30 cellular contexts compared by ENCODE assay signal in the genomic region with DNA sequence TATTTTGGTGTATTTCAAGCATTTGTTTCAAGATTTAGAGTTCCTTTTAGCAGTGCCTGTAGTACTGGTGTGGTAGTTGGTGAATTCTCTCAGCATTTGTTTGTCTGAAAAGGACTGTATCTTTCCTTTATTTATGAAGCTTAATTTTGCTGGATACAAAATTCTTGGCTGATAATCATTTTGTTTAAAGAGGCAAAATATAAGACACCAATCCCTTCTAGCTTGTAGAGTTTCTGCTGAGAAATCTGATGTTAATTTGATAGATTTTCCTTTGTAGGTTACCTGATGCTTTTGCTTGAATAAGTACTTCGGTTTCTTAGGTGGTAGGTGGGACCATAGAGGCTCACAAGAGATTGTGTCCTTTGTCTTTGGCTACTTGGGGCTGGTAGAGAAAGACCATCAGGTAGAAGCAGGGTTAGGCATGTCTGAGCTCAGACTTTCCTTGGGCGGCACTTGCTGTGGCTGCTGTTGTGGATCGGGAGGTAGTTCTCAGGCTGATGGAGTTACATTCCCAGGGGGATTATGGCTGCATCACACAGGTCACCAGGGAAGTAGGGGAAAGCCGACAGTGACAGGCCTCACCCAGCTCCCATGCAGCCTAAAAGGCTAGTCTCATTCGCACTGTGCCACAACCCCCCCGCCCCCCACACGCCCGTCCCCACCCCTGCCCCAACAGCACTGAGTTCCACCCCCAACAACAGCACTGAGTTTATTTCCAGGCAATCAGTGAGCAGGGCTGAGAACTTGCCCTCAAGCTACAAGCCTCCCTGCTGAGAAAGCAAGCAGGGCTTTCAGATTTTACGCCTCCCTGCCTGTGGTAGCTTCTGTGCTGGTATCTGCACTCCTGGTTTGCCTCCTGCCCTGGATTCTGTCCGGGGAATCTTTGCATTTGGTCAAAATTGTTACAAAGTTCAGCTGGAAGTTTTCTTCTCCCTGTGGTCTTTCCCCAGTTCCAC.
A peak's percentile ranks its signal among the peaks of the same experiment; 100 is the strongest.
DNase-seq lines count a peak whose midpoint lies in the region; ATAC-seq, FAIRE-seq and TF ChIP-seq lines count a peak whose summit lies in the region.
"Had no signal": no experiment of that assay in that cellular context is flagged by ENCODE, and none has a peak within 500 bp of the region (broad histone marks: within the 10 kb centered on the region; RNA-seq: fewer than 3 reads in every experiment).

No MANE protein-coding gene starts in this region.

- H3K9me3 ChIP-seq in GM23248 (ENCODE audit: low read depth), result no peaks in the 10 kb centered on the region
- H3K9me3 ChIP-seq: SJCRH30, upper lobe of right lung had no signal

- H3K79me2 ChIP-seq in GM23248 (ENCODE audit: insufficient read depth), result no peaks in the 10 kb centered on the region

- peak overlapping the region; percentile 24; the same call in 1 of the 2 replicates for H3K27ac Mint-ChIP-seq in WTC11
- H3K27ac Mint-ChIP-seq: HFFc6; naive thymus-derived CD8-positive, alpha-beta T cell; stimulated activated naive B cell treated with anti-CD40 and anti-IgM and Interleukin-4, amounts not matched to agents 10 μg/mL and 1 μg/mL and 100 μg/mL, for 72 hours; T-cell had no signal

- peaks cover 67% of the 10 kb centered on the region for H3K27me3 Mint-ChIP-seq in WTC11 (ENCODE audit: low read depth)

- no peak overlapping the region for H2AFZ ChIP-seq in GM23248

- ATAC-seq in WTC11, result peak; percentile 86
- ATAC-seq: activated CD4-positive, CD25-positive, alpha-beta regulatory T cell treated with anti-CD3 and anti-CD28 coated beads, Interleukin-2, amount 50 U/mL, for 24 hours; naive thymus-derived CD8-positive, alpha-beta T cell; stimulated activated naive B cell treated with anti-CD40 and anti-IgM and Interleukin-4, amounts not matched to agents 10 μg/mL and 1 μg/mL and 100 μg/mL, for 72 hours; T-cell; upper lobe of right lung had no signal

- H3K4me2 ChIP-seq in GM23248 (ENCODE audit: unreplicated experiment), result no peak overlapping the region

- H3K4me3 ChIP-seq in retinal pigment epithelial cell (ENCODE audit: low read length) (no peak overlapping the region), GM23248 (no peak overlapping the region)
- H3K4me3 ChIP-seq: ascending aorta, lung, SJCRH30, skin epidermis, suprapubic skin, upper lobe of right lung had no signal

- peak overlapping the region; percentile 18; the same call in 1 of the 2 replicates for H3K4me3 Mint-ChIP-seq in WTC11
- H3K4me3 Mint-ChIP-seq: HFFc6; naive thymus-derived CD8-positive, alpha-beta T cell; stimulated activated naive B cell treated with anti-CD40 and anti-IgM and Interleukin-4, amounts not matched to agents 10 μg/mL and 1 μg/mL and 100 μg/mL, for 72 hours; T-cell had no signal

- no peaks in the 10 kb centered on the region for H3K9me2 ChIP-seq in GM23248 (ENCODE audit: insufficient read depth)

- no peaks in the 10 kb centered on the region for H3K4me1 ChIP-seq in GM23248 (ENCODE audit: insufficient read depth)
- H3K4me1 ChIP-seq: ascending aorta, SJCRH30, suprapubic skin, upper lobe of right lung had no signal

- H3K27me3 ChIP-seq in GM23248 (replicated peaks; ENCODE audit: insufficient read depth), result no peaks in the 10 kb centered on the region
- H3K27me3 ChIP-seq: ascending aorta, SJCRH30, suprapubic skin, upper lobe of right lung had no signal

- FAIRE-seq in urothelium cell line (lab: Jason Lieb, UNC), result no peak
- FAIRE-seq: colon had no signal

- H4K20me1 ChIP-seq in GM23248 (ENCODE audit: insufficient read depth), result no peaks in the 10 kb centered on the region

- H3K36me3 Mint-ChIP-seq in WTC11, result peaks cover 15% of the 10 kb centered on the region; the same call in 1 of the 2 replicates

- H3K36me3 ChIP-seq in GM23248 (ENCODE audit: low read depth), result no peaks in the 10 kb centered on the region
- H3K36me3 ChIP-seq: ascending aorta, SJCRH30, suprapubic skin, upper lobe of right lung had no signal

- no peaks in the 10 kb centered on the region for H3F3A ChIP-seq in GM23248 (ENCODE audit: insufficient read depth)

- DNase-seq in NCI-H2227 (lab: John Stamatoyannopoulos, UW; ENCODE audit: unreplicated experiment) (peak; percentile 2), NCI-H2227 treated with DMSO at 0.1 percent for 48 hours (lab: John Stamatoyannopoulos, UW) (no peak), WTC11 (ENCODE audit: low spot score) (peak; percentile 58), iPS-NIHi11 (ENCODE audit: low spot score) (peak; percentile 21), retinal pigment epithelial cell (ENCODE audit: low read depth) (peak; percentile 58), GM23248 (no peak), SW 1271 (lab: John Stamatoyannopoulos, UW) (no peak), urothelium cell line (ENCODE audit: low spot score) (no peak)
- DNase-seq: activated CD4-positive, alpha-beta T cell treated with anti-CD3 and anti-CD28 coated beads, Interleukin-2, amount 50 U/mL, for 48 hours; activated T-cell treated with anti-CD3 and anti-CD28 coated beads, Interleukin-2, amount 50 U/mL, for 48 hours; COR-L47; DMS53; effector CD8-positive, alpha-beta T cell; GDM1; HFFc6; naive thymus-derived CD8-positive, alpha-beta T cell; NCI-H1105; NCI-H2029 treated with DMSO at 0.1 percent for 48 hours; stimulated activated naive B cell treated with anti-CD40 and anti-IgM and Interleukin-4, amounts not matched to agents 10 μg/mL and 1 μg/mL and 100 μg/mL, for 72 hours; T-cell; upper lobe of right lung had no signal

- peaks cover 27% of the 10 kb centered on the region for H3K4me1 Mint-ChIP-seq in WTC11
- H3K4me1 Mint-ChIP-seq: naive thymus-derived CD8-positive, alpha-beta T cell; stimulated activated naive B cell treated with anti-CD40 and anti-IgM and Interleukin-4, amounts not matched to agents 10 μg/mL and 1 μg/mL and 100 μg/mL, for 72 hours; T-cell had no signal

- H3K9ac ChIP-seq in GM23248, result no peak overlapping the region

- H3K27ac ChIP-seq in GM23248, result no peak overlapping the region
- H3K27ac ChIP-seq: 22Rv1, ascending aorta, C4-2B, SJCRH30, skin epidermis, suprapubic skin, upper lobe of right lung had no signal

- CTCF ChIA-PET in WTC11 (lab: Charles Lee), result interaction anchor here (0.8 to 1.5 kb wide), 4 partner anchors 10 to 227 kb away, joined by 3 to 7 read pairs (median 4); no protein-coding TSS in a partner anchor

- POLR2A ChIA-PET in WTC11 (lab: Charles Lee), result no interaction called here

- in situ Hi-C loops in GM23248 (cut with MboI), result no loop called here

- TF ChIP-seq CTCF in WTC11 (IDR thresholded peaks at IDR 0.05), result no peak
- no peak for TF ChIP-seq CTCF in retinal pigment epithelial cell (conservative IDR thresholded peaks at IDR 0.05; ENCODE audit: low read depth, low read length)

- peaks cover 24% of the 10 kb centered on the region for H3K9me3 Mint-ChIP-seq in WTC11

- WGBS in GM23248 (ENCODE audit: low coverage in 1 of 2, low lambda C conversion rate in 2 of 2, missing lambda C conversion rate in 2 of 2), 2 experiments, result 7 to 8% methylated on average over 5 to 8 of the region's 10 CpGs

TF ChIP-seq in WTC11, 78 proteins besides CTCF, POLR2A, EP300 and RAD21:
- TF ChIP-seq ZNF423 (CRISPR knock-in tag; IDR thresholded peaks at IDR 0.05), result peak; percentile 25; the same call in 1 of the 2 replicates
- TF ChIP-seq SMAD3 (CRISPR knock-in tag; IDR thresholded peaks at IDR 0.05; ENCODE audit: borderline replicate concordance), result no peak
- no peak for TF ChIP-seq GRHL2 (CRISPR knock-in tag; IDR thresholded peaks at IDR 0.05; ENCODE audit: insufficient replicate concordance, severe bottlenecking)

Comparison
In these comparisons a context has a peak if more than half of its experiments do, and no peak if none do; other contexts are left out.
1. DNase-seq: peak in NCI-H2227 (single experiment), WTC11 (single experiment), iPS-NIHi11 (single experiment) and retinal pigment epithelial cell (single experiment); none in NCI-H2227 treated with DMSO at 0.1 percent for 48 hours (single experiment), GM23248 (single experiment), SW 1271 (0 of 2) and urothelium cell line (single experiment).